In genomic region chr9:33076031-33076359, GRCh38 we compare ENCODE assay signal across 8 cellular contexts. TPM values are rescaled to one million over a fixed set of nuclear protein-coding genes. Genes with fewer than 3 reads are reported as not detected.
DNase-seq lines count a peak whose midpoint lies in the region; ATAC-seq and TF ChIP-seq lines count a peak whose summit lies in the region.

No MANE protein-coding gene starts in this region.

- intact Hi-C loops in colonic mucosa (cut with DNase I), result no loop called here
- intact Hi-C loops in mucosa of descending colon (cut with DNase I, micrococcal nuclease), result no loop called here

- DNase-seq in GM06990 (ENCODE audit: extremely low read depth, insufficient read length) (no peak), LNCaP clone FGC (ENCODE audit: low read depth) (no peak), colonic mucosa (no peak), mucosa of descending colon (no peak), NCI-H1436 (lab: John Stamatoyannopoulos, UW) (no peak), SKM-1 treated with dmso at 0.1 percent for 144 hours (lab: John Stamatoyannopoulos, UW; ENCODE audit: unreplicated experiment) (no peak), GM13977 (ENCODE audit: low spot score) (no peak)
- no peak for DNase-seq in activated effector memory CD4-positive, alpha-beta T cell treated with Interleukin-2 at 50 U/mL for 16 hours

- in situ Hi-C loops in GM13977 (cut with MboI; ENCODE audit: low pct_unique_long_range_greater_than_20kb, low sequenced_read_pairs, unreplicated experiment), result no loop called here

- ATAC-seq in mucosa of descending colon, result peak; percentile 14

- TF ChIP-seq CTCF in GM06990 (IDR thresholded peaks at IDR 0.05; ENCODE audit: insufficient read depth, low read length, poor library complexity, severe bottlenecking), result no peak
- no peak for TF ChIP-seq CTCF in LNCaP clone FGC (IDR thresholded peaks at IDR 0.05; ENCODE audit: control insufficient read depth, extremely low read depth, insufficient read depth)
- no peak for TF ChIP-seq CTCF in colonic mucosa (IDR thresholded peaks at IDR 0.05)
- TF ChIP-seq CTCF in mucosa of descending colon (IDR thresholded peaks at IDR 0.05), result no peak
- no peak for TF ChIP-seq CTCF in GM13977 (IDR thresholded peaks at IDR 0.05; ENCODE audit: extremely low read depth, insufficient read depth, missing control alignments)

- H3K4me1 ChIP-seq in colonic mucosa (no peaks in the 10 kb centered on the region), mucosa of descending colon (ENCODE audit: low read depth) (peaks cover 5% of the 10 kb centered on the region)

- H3K4me3 ChIP-seq in GM06990 (replicated peaks; ENCODE audit: low read depth, low read length) (peak overlapping the region; percentile 87), LNCaP clone FGC (ENCODE audit: low read depth, low read length) (peak overlapping the region; percentile 90), colonic mucosa (peak overlapping the region; percentile 78), mucosa of descending colon (peak overlapping the region; percentile 49)

- H3K27me3 ChIP-seq in GM06990 (replicated peaks; ENCODE audit: control insufficient read depth, insufficient read depth, low read length) (no peaks in the 10 kb centered on the region), colonic mucosa (no peaks in the 10 kb centered on the region)

- peak overlapping the region; percentile 86 for H3K27ac ChIP-seq in colonic mucosa

- H3K9me3 ChIP-seq in colonic mucosa (no peaks in the 10 kb centered on the region), mucosa of descending colon (no peaks in the 10 kb centered on the region)

- H3K9ac ChIP-seq in colonic mucosa (ENCODE audit: low read depth in 2 of 2, low read length in 2 of 2), result peak overlapping the region; percentile 94 to 98

- H3K36me3 ChIP-seq in GM06990 (ENCODE audit: control insufficient read depth, insufficient read depth, low read length) (peaks cover 10% of the 10 kb centered on the region), colonic mucosa (no peaks in the 10 kb centered on the region), mucosa of descending colon (ENCODE audit: low read depth) (peaks cover 4% of the 10 kb centered on the region)

RNA-seq across cellular contexts. Expression of gene SMU1, which starts 0.5 kb away (rescaled TPM):
- total RNA-seq in colonic mucosa (10 to 100 TPM; 17.4 to 18.7 TPM), mucosa of descending colon (10 to 100 TPM; 15.5 to 23.6 (median 17.1) TPM)

RNA-seq across cellular contexts. Expression of gene DNAJA1, which starts 50.9 kb away (rescaled TPM):
- total RNA-seq in colonic mucosa, result 10 to 100 TPM; 66.4 to 93.6 TPM
- total RNA-seq in mucosa of descending colon, result 100 to 1,000 TPM in 1 of 3 donors, 10 to 100 TPM in 2; 47.3 to 122 (median 74.4) TPM
